Comparison of ENCODE assay signal across 20 cellular contexts in genomic region chr11:17743026-17743807, GRCh38. TPM values are rescaled to one million over a fixed set of nuclear protein-coding genes. Genes with fewer than 3 reads are reported as not detected.
"Had no signal": no experiment of that assay in that cellular context is flagged by ENCODE, and none has a peak within 500 bp of the region (broad histone marks: within the 10 kb centered on the region; RNA-seq: fewer than 3 reads in every experiment).

No MANE protein-coding gene starts in this region.

- H3K27me3 ChIP-seq: vagina had no signal

- DNase-seq: activated CD4-positive, alpha-beta T cell treated with anti-CD3 and anti-CD28 coated beads for 36 hours; activated CD4-positive, alpha-beta T cell treated with anti-CD3 and anti-CD28 coated beads, Interleukin-2, amount 50 U/mL, for 48 hours; activated naive CD4-positive, alpha-beta T cell treated with Interleukin-2 at 50 U/mL for 16 hours; activated naive CD8-positive, alpha-beta T cell treated with anti-CD3 and anti-CD28 coated beads, Interleukin-2, amount 50 U/mL, for 24 hours; effector CD8-positive, alpha-beta T cell; kidney glomerular epithelial cell; lower lobe of right lung; occipital lobe; stimulated activated naive CD8-positive, alpha-beta T cell treated with anti-CD3 and anti-CD28 coated beads, Interleukin-15, Interleukin-2, amounts not matched to agents 100 U/mL and 50 U/mL, for 24 hours; transverse colon had no signal

- H3K4me3 ChIP-seq: gastrocnemius medialis, heart left ventricle, lower lobe of right lung, prostate gland, suprapubic skin, transverse colon, vagina had no signal

- H3K36me3 ChIP-seq: gastrocnemius medialis, heart left ventricle, lower lobe of right lung, prostate gland, suprapubic skin, transverse colon, vagina had no signal

- H3K4me1 ChIP-seq: gastrocnemius medialis, heart left ventricle, lower lobe of right lung, prostate gland, suprapubic skin, transverse colon had no signal

- H3K27ac ChIP-seq: gastrocnemius medialis, heart left ventricle, lower lobe of right lung, prostate gland, suprapubic skin, transverse colon, vagina had no signal

- H3K9me3 ChIP-seq: gastrocnemius medialis, heart left ventricle, lower lobe of right lung, prostate gland, suprapubic skin, transverse colon, vagina had no signal

- ATAC-seq: activated CD4-positive, alpha-beta T cell treated with anti-CD3 and anti-CD28 coated beads for 36 hours; activated naive CD8-positive, alpha-beta T cell treated with anti-CD3 and anti-CD28 coated beads, Interleukin-2, amount 50 U/mL, for 24 hours; heart left ventricle; lower lobe of right lung; right cardiac atrium; stimulated activated naive CD8-positive, alpha-beta T cell treated with anti-CD3 and anti-CD28 coated beads, Interleukin-15, Interleukin-2, amounts not matched to agents 100 U/mL and 50 U/mL, for 24 hours had no signal

RNA-seq across cellular contexts. Expression of gene KCNC1, which starts 8.6 kb away (rescaled TPM):
- total RNA-seq: activated CD4-positive, alpha-beta T cell treated with anti-CD3 and anti-CD28 coated beads for 36 hours; aorta; esophagus mucosa; lower lobe of right lung; mesenteric fat pad; suprapubic skin had no signal
- polyA plus RNA-seq: aorta, heart left ventricle had no signal

RNA-seq across cellular contexts. Expression of gene MYOD1, which starts 23.8 kb away (rescaled TPM):
- total RNA-seq: activated CD4-positive, alpha-beta T cell treated with anti-CD3 and anti-CD28 coated beads for 36 hours; aorta; cerebellum; esophagus mucosa; heart left ventricle; lower lobe of right lung; mesenteric fat pad; occipital lobe; right cardiac atrium; suprapubic skin; transverse colon; vagina had no signal
- polyA plus RNA-seq: aorta, heart left ventricle, right cardiac atrium had no signal
